ENCODE assay signal across 8 cellular contexts in genomic region chr12:11839093-11839641, GRCh38.
A peak's percentile ranks its signal among the peaks of the same experiment; 100 is the strongest.
DNase-seq lines count a peak whose midpoint lies in the region; ATAC-seq and TF ChIP-seq lines count a peak whose summit lies in the region.

No MANE protein-coding gene starts in this region.

- 50 to 61% methylated on average over 8 of the region's 8 CpGs for WGBS in body of pancreas, 2 donors
- no CpG with 5 or more reads among the region's 8 CpGs for WGBS in mesendoderm (ENCODE audit: extremely low coverage, insufficient coverage, low lambda C conversion rate)

- no peak overlapping the region for H2BK15ac ChIP-seq in mesendoderm (replicated peaks; ENCODE audit: low read depth)

- H4K5ac ChIP-seq in mesendoderm (ENCODE audit: low read length), result no peak overlapping the region

- H3K18ac ChIP-seq in mesendoderm (ENCODE audit: low read length), result no peak overlapping the region

- H3K4ac ChIP-seq in mesendoderm (ENCODE audit: low read depth, low read length), result no peak overlapping the region

- H3K4me1 ChIP-seq in body of pancreas (peaks cover 47% of the 10 kb centered on the region), mesendoderm (ENCODE audit: control insufficient read depth, low read depth, low read length) (no peaks in the 10 kb centered on the region)

- H3K27me3 ChIP-seq in body of pancreas, result no peaks in the 10 kb centered on the region
- H3K27me3 ChIP-seq in mesendoderm (ENCODE audit: insufficient read depth, low read length, poor library complexity), result no peaks in the 10 kb centered on the region

- intact Hi-C loops in body of pancreas (cut with DNase I), result no loop called here

- H3K27ac ChIP-seq in C4-2B, result peak overlapping the region; percentile 25
- peak overlapping the region; percentile 17 to 71 (median 50) for H3K27ac ChIP-seq in body of pancreas
- no peak overlapping the region for H3K27ac ChIP-seq in mesendoderm (ENCODE audit: low read depth, low read length)

- H2AK5ac ChIP-seq in mesendoderm (ENCODE audit: low read length), result no peak overlapping the region

- no peak overlapping the region for H2BK120ac ChIP-seq in mesendoderm (ENCODE audit: low read depth, low read length)

- no peak overlapping the region for H3K56ac ChIP-seq in mesendoderm (ENCODE audit: low read length)

- no peak overlapping the region for H3K9ac ChIP-seq in mesendoderm (ENCODE audit: low read length)

- H3K36me3 ChIP-seq in body of pancreas (replicated peaks in 1 of 2; ENCODE audit: insufficient read depth in 1 of 2, low read depth in 2 of 2) (no peaks in the 10 kb centered on the region), mesendoderm (ENCODE audit: control insufficient read depth, insufficient read depth, low read length) (no peaks in the 10 kb centered on the region)

- H3K4me3 ChIP-seq in body of pancreas (no peak overlapping the region), mesendoderm (ENCODE audit: low read length) (no peak overlapping the region)

- H3K9me3 ChIP-seq in body of pancreas, result no peaks in the 10 kb centered on the region

- H4K8ac ChIP-seq in mesendoderm (ENCODE audit: low read depth, low read length), result no peak overlapping the region

- no peak for TF ChIP-seq CTCF in C4-2B (conservative IDR thresholded peaks at IDR 0.05)
- TF ChIP-seq CTCF in body of pancreas (IDR thresholded peaks at IDR 0.05), result no peak

- no peak overlapping the region for H3K4me2 ChIP-seq in mesendoderm (ENCODE audit: low read length)

- H3K79me2 ChIP-seq in mesendoderm (ENCODE audit: control insufficient read depth, insufficient read depth, low read length), result no peaks in the 10 kb centered on the region

- H3K79me1 ChIP-seq in mesendoderm (ENCODE audit: low read length), result no peaks in the 10 kb centered on the region

- TF ChIP-seq POLR2A in body of pancreas (IDR thresholded peaks at IDR 0.05), result no peak

- peak; percentile 64 for ATAC-seq in body of pancreas
- no peak for ATAC-seq in GM19395 (IDR thresholded peaks at IDR 0.05; ENCODE audit: unreplicated experiment)

- no peak overlapping the region for H2BK5ac ChIP-seq in mesendoderm (ENCODE audit: low read length)

- DNase-seq in NCI-H187 treated with DMSO at 0.1 percent for 48 hours (lab: John Stamatoyannopoulos, UW) (peak; percentile 63), body of pancreas (peak; percentile 18 to 73 (median 46)), mesendoderm (peak; percentile 46), activated gamma-delta T cell treated with Interleukin-2 at 50 U/mL for 16 hours (no peak), COR-L47 (lab: John Stamatoyannopoulos, UW) (no peak)
- DNase-seq in activated T-cell treated with anti-CD3 and anti-CD28 coated beads, Interleukin-2, amount 50 U/mL, for 48 hours, result no peak

- H3K23ac ChIP-seq in mesendoderm (ENCODE audit: low read length), result no peak overlapping the region

Comparison
In these comparisons a context has a peak if more than half of its experiments do, and no peak if none do; other contexts are left out.
1. DNase-seq: peak in NCI-H187 treated with DMSO at 0.1 percent for 48 hours (single experiment), body of pancreas (4 of 4) and mesendoderm (single experiment); none in activated gamma-delta T cell treated with Interleukin-2 at 50 U/mL for 16 hours (single experiment), activated T-cell treated with anti-CD3 and anti-CD28 coated beads, Interleukin-2, amount 50 U/mL, for 48 hours (0 of 2) and COR-L47 (single experiment).